3 cellular contexts compared by ENCODE assay signal in genomic region chr17:19363460-19364035, GRCh38.
TF ChIP-seq lines count a peak whose summit lies in the region.

No MANE protein-coding gene starts in this region.

TF ChIP-seq in SK-N-SH, 30 proteins besides CTCF, POLR2A, EP300 and RAD21:
- TF ChIP-seq REST (IDR thresholded peaks at IDR 0.05; ENCODE audit: low read depth, low read length) (no peak), TCF12 (IDR thresholded peaks at IDR 0.05) (no peak), IRF3 (IDR thresholded peaks at IDR 0.05; ENCODE audit: low read depth, low read length) (no peak), USF1 (IDR thresholded peaks at IDR 0.05; ENCODE audit: borderline replicate concordance, low read depth) (no peak), FOSL2 (IDR thresholded peaks at IDR 0.05; ENCODE audit: borderline replicate concordance, low read depth) (no peak), RFX5 (IDR thresholded peaks at IDR 0.05; ENCODE audit: low read length) (no peak), RXRA (IDR thresholded peaks at IDR 0.05; ENCODE audit: borderline replicate concordance, low read depth) (no peak), MXI1 (IDR thresholded peaks at IDR 0.05; ENCODE audit: low read depth, low read length) (no peak), RCOR1 (IDR thresholded peaks at IDR 0.05; ENCODE audit: low read length) (no peak), PBX3 (IDR thresholded peaks at IDR 0.05) (no peak)

TF ChIP-seq in SK-N-SH treated with all-trans-retinoic acid at 6 μM for 48 hours, 23 proteins besides CTCF, POLR2A, EP300 and RAD21:
- TF ChIP-seq GLIS3 (CRISPR knock-in tag; IDR thresholded peaks at IDR 0.05) = no peak
- TF ChIP-seq SNAI2 (CRISPR knock-in tag; IDR thresholded peaks at IDR 0.05) = no peak
- no peak for TF ChIP-seq RARB (CRISPR knock-in tag; IDR thresholded peaks at IDR 0.05)
- no peak for TF ChIP-seq ZFP3 (CRISPR knock-in tag; IDR thresholded peaks at IDR 0.05)
- TF ChIP-seq ARNTL (CRISPR knock-in tag; IDR thresholded peaks at IDR 0.05; ENCODE audit: borderline replicate concordance, low read depth) = no peak
- TF ChIP-seq ZNF565 (CRISPR knock-in tag; conservative IDR thresholded peaks at IDR 0.05; ENCODE audit: low read depth) = no peak
- no peak for TF ChIP-seq ESRRG (CRISPR knock-in tag; IDR thresholded peaks at IDR 0.05)
- TF ChIP-seq, protein P1, sequence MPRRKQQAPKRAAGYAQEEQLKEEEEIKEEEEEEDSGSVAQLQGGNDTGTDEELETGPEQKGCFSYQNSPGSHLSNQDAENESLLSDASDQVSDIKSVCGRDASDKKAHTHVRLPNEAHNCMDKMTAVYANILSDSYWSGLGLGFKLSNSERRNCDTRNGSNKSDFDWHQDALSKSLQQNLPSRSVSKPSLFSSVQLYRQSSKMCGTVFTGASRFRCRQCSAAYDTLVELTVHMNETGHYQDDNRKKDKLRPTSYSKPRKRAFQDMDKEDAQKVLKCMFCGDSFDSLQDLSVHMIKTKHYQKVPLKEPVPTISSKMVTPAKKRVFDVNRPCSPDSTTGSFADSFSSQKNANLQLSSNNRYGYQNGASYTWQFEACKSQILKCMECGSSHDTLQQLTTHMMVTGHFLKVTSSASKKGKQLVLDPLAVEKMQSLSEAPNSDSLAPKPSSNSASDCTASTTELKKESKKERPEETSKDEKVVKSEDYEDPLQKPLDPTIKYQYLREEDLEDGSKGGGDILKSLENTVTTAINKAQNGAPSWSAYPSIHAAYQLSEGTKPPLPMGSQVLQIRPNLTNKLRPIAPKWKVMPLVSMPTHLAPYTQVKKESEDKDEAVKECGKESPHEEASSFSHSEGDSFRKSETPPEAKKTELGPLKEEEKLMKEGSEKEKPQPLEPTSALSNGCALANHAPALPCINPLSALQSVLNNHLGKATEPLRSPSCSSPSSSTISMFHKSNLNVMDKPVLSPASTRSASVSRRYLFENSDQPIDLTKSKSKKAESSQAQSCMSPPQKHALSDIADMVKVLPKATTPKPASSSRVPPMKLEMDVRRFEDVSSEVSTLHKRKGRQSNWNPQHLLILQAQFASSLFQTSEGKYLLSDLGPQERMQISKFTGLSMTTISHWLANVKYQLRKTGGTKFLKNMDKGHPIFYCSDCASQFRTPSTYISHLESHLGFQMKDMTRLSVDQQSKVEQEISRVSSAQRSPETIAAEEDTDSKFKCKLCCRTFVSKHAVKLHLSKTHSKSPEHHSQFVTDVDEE (CRISPR knock-in tag; IDR thresholded peaks at IDR 0.05) = no peak
- no peak for TF ChIP-seq TOX (CRISPR knock-in tag; IDR thresholded peaks at IDR 0.05; ENCODE audit: borderline replicate concordance)
- TF ChIP-seq TCF4 (CRISPR knock-in tag; IDR thresholded peaks at IDR 0.05; ENCODE audit: borderline replicate concordance) = no peak
- no peak for TF ChIP-seq ZC3H10 (CRISPR knock-in tag; IDR thresholded peaks at IDR 0.05)
- no peak for TF ChIP-seq ZNF8 (CRISPR knock-in tag; IDR thresholded peaks at IDR 0.05)
- TF ChIP-seq BACH2 (CRISPR knock-in tag; IDR thresholded peaks at IDR 0.05; ENCODE audit: borderline replicate concordance) = no peak
- no peak for TF ChIP-seq ZNF70 (CRISPR knock-in tag; IDR thresholded peaks at IDR 0.05)
- TF ChIP-seq, protein P2, sequence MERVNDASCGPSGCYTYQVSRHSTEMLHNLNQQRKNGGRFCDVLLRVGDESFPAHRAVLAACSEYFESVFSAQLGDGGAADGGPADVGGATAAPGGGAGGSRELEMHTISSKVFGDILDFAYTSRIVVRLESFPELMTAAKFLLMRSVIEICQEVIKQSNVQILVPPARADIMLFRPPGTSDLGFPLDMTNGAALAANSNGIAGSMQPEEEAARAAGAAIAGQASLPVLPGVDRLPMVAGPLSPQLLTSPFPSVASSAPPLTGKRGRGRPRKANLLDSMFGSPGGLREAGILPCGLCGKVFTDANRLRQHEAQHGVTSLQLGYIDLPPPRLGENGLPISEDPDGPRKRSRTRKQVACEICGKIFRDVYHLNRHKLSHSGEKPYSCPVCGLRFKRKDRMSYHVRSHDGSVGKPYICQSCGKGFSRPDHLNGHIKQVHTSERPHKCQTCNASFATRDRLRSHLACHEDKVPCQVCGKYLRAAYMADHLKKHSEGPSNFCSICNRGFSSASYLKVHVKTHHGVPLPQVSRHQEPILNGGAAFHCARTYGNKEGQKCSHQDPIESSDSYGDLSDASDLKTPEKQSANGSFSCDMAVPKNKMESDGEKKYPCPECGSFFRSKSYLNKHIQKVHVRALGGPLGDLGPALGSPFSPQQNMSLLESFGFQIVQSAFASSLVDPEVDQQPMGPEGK (CRISPR knock-in tag; IDR thresholded peaks at IDR 0.05; ENCODE audit: borderline replicate concordance) = no peak
- no peak for TF ChIP-seq ZFP30 (CRISPR knock-in tag; IDR thresholded peaks at IDR 0.05)
- TF ChIP-seq POU6F1 (CRISPR knock-in tag; IDR thresholded peaks at IDR 0.05; ENCODE audit: borderline replicate concordance, low read depth) = no peak

TF ChIP-seq in IMR-90, 13 proteins besides CTCF, POLR2A, EP300 and RAD21:
- TF ChIP-seq FOS (IDR thresholded peaks at IDR 0.05; ENCODE audit: low read depth, low read length) (no peak), MAFK (IDR thresholded peaks at IDR 0.05; ENCODE audit: low read depth, low read length) (no peak), SMC3 (IDR thresholded peaks at IDR 0.05; ENCODE audit: low read depth, low read length) (no peak), MAZ (IDR thresholded peaks at IDR 0.05; ENCODE audit: borderline replicate concordance, low read depth, low read length) (no peak), CEBPB (IDR thresholded peaks at IDR 0.05; ENCODE audit: low read depth, low read length) (no peak), RCOR1 (IDR thresholded peaks at IDR 0.05; ENCODE audit: insufficient replicate concordance, low read length) (no peak), NFE2L2 (IDR thresholded peaks at IDR 0.05; ENCODE audit: low read depth, low read length) (no peak), CHD1 (IDR thresholded peaks at IDR 0.05; ENCODE audit: low read depth, low read length) (no peak), RFX5 (IDR thresholded peaks at IDR 0.05; ENCODE audit: low read depth, low read length) (no peak), BHLHE40 (IDR thresholded peaks at IDR 0.05; ENCODE audit: low read depth, low read length) (no peak)
- TF ChIP-seq, protein P3, sequence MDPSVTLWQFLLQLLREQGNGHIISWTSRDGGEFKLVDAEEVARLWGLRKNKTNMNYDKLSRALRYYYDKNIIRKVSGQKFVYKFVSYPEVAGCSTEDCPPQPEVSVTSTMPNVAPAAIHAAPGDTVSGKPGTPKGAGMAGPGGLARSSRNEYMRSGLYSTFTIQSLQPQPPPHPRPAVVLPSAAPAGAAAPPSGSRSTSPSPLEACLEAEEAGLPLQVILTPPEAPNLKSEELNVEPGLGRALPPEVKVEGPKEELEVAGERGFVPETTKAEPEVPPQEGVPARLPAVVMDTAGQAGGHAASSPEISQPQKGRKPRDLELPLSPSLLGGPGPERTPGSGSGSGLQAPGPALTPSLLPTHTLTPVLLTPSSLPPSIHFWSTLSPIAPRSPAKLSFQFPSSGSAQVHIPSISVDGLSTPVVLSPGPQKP (IDR thresholded peaks at IDR 0.05; ENCODE audit: borderline replicate concordance, low read depth, low read length) = no peak
- TF ChIP-seq, protein P4, sequence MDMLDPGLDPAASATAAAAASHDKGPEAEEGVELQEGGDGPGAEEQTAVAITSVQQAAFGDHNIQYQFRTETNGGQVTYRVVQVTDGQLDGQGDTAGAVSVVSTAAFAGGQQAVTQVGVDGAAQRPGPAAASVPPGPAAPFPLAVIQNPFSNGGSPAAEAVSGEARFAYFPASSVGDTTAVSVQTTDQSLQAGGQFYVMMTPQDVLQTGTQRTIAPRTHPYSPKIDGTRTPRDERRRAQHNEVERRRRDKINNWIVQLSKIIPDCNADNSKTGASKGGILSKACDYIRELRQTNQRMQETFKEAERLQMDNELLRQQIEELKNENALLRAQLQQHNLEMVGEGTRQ (IDR thresholded peaks at IDR 0.05; ENCODE audit: low read depth, low read length) = no peak
